In genomic region chr17:82351713-82352488, GRCh38 we compare ENCODE assay signal across 8 cellular contexts. TPM values are rescaled to one million over a fixed set of nuclear protein-coding genes. Genes with fewer than 3 reads are reported as not detected.
DNase-seq lines count a peak whose midpoint lies in the region; ATAC-seq and TF ChIP-seq lines count a peak whose summit lies in the region.

No MANE protein-coding gene starts in this region.

- CTCF ChIA-PET in RWPE1 (lab: Yijun Ruan, JAX): interaction anchor here (0.6 to 1.4 kb wide), 4 partner anchors 10 to 409 kb away, joined by 3 to 4 read pairs (median 3); no protein-coding TSS in a partner anchor

- ATAC-seq in activated T-helper 17 cell treated with anti-CD3 and anti-CD28 coated beads, Interleukin-2, amount 50 U/mL, for 72 hours (replicated peaks): peak; percentile 88
- ATAC-seq in foreskin keratinocyte: peak; percentile 60

- no peak overlapping the region for H3K4me3 ChIP-seq in suprapubic skin

- no peaks in the 10 kb centered on the region for H3K27me3 ChIP-seq in foreskin keratinocyte
- peaks cover 18% of the 10 kb centered on the region for H3K27me3 ChIP-seq in suprapubic skin

- peaks cover 11% of the 10 kb centered on the region for H3K27me3 Mint-ChIP-seq in activated T-helper 17 cell treated with anti-CD3 and anti-CD28 coated beads, Interleukin-2, amount 50 U/mL, for 72 hours

- no peak for TF ChIP-seq POLR2A in suprapubic skin (IDR thresholded peaks at IDR 0.05)

- no peaks in the 10 kb centered on the region for H3K36me3 Mint-ChIP-seq in activated T-helper 17 cell treated with anti-CD3 and anti-CD28 coated beads, Interleukin-2, amount 50 U/mL, for 72 hours (ENCODE audit: low read depth)

- H3K27ac ChIP-seq in RWPE1 (0 out of 2 replicates have a peak overlapping the region, but pooled peaks have one; percentile 0), foreskin keratinocyte (no peak overlapping the region), suprapubic skin (no peak overlapping the region)

- POLR2A ChIA-PET in RWPE1 (lab: Yijun Ruan, JAX; ENCODE audit: low non-redundant PET): interaction anchor here (0.7 kb wide), 1 partner anchor 100 kb away, joined by 9 read pairs; no protein-coding TSS in a partner anchor

- 7% methylated on average over 11 of the region's 26 CpGs for WGBS in suprapubic skin

- no peak for TF ChIP-seq EP300 in suprapubic skin (IDR thresholded peaks at IDR 0.05)

- no peak overlapping the region for H3K27ac Mint-ChIP-seq in activated T-helper 17 cell treated with anti-CD3 and anti-CD28 coated beads, Interleukin-2, amount 50 U/mL, for 72 hours

- H3K9me3 ChIP-seq in suprapubic skin: no peaks in the 10 kb centered on the region

- no peaks in the 10 kb centered on the region for H3K4me1 Mint-ChIP-seq in activated T-helper 17 cell treated with anti-CD3 and anti-CD28 coated beads, Interleukin-2, amount 50 U/mL, for 72 hours

- H3K4me3 Mint-ChIP-seq in activated T-helper 17 cell treated with anti-CD3 and anti-CD28 coated beads, Interleukin-2, amount 50 U/mL, for 72 hours: no peak overlapping the region

- peak; percentile 81 for DNase-seq in activated gamma-delta T cell treated with Interleukin-2 at 50 U/mL for 16 hours
- DNase-seq in activated gamma-delta T cell (lab: John Stamatoyannopoulos, UW): no peak
- DNase-seq in RWPE1 (ENCODE audit: low spot score): peak; percentile 64
- peak; percentile 36 to 63 for DNase-seq in foreskin keratinocyte
- peak; percentile 64 for DNase-seq in occipital lobe (lab: John Stamatoyannopoulos, UW)
- DNase-seq in suprapubic skin (ENCODE audit: low spot score in 2 of 2): peak in 1 of 2 donors; percentile 91

- no peaks in the 10 kb centered on the region for H3K36me3 ChIP-seq in suprapubic skin

- peak; percentile 90 for TF ChIP-seq CTCF in LNCAP (IDR thresholded peaks at IDR 0.05)
- TF ChIP-seq CTCF in RWPE1 (conservative IDR thresholded peaks at IDR 0.05; ENCODE audit: low read depth): peak; percentile 98
- peak; percentile 98 for TF ChIP-seq CTCF in foreskin keratinocyte (conservative IDR thresholded peaks at IDR 0.05)
- peak; percentile 95 for TF ChIP-seq CTCF in suprapubic skin (IDR thresholded peaks at IDR 0.05)

- H3K9me3 Mint-ChIP-seq in activated T-helper 17 cell treated with anti-CD3 and anti-CD28 coated beads, Interleukin-2, amount 50 U/mL, for 72 hours: no peaks in the 10 kb centered on the region

- H3K4me1 ChIP-seq in foreskin keratinocyte: peaks cover 3% of the 10 kb centered on the region
- H3K4me1 ChIP-seq in suprapubic skin: peaks cover 21% of the 10 kb centered on the region

RNA-seq across cellular contexts. Expression of gene TEX19, which starts 7.1 kb away (rescaled TPM):
- under 1 TPM in 1 of 2 donors, not detected in 1; 0.28 TPM for total RNA-seq in activated T-helper 17 cell treated with anti-CD3 and anti-CD28 coated beads, Interleukin-2, amount 50 U/mL, for 72 hours
- total RNA-seq in foreskin keratinocyte: 0.07 TPM in 1 of 2 replicates, not detected in the other
- polyA plus RNA-seq in foreskin keratinocyte: 0.02 TPM in 1 of 2 replicates, not detected in the other
- not detected for total RNA-seq in occipital lobe
- total RNA-seq in suprapubic skin: not detected

RNA-seq across cellular contexts. Expression of gene SECTM1, which starts 18.3 kb away (rescaled TPM):
- total RNA-seq in activated T-helper 17 cell treated with anti-CD3 and anti-CD28 coated beads, Interleukin-2, amount 50 U/mL, for 72 hours: 10 to 100 TPM; 16.4 to 22.3 TPM
- 5.0 and 6.6 TPM in 2 replicates for total RNA-seq in foreskin keratinocyte
- 8.2 and 9.5 TPM in 2 replicates for polyA plus RNA-seq in foreskin keratinocyte
- total RNA-seq in occipital lobe: 0.78 TPM
- total RNA-seq in suprapubic skin: 10 to 100 TPM in 3 of 4 donors, 1 to 10 TPM in 1; 9.5 to 37.8 (median 16.6) TPM

RNA-seq across cellular contexts. Expression of gene UTS2R, which starts 19.7 kb away (rescaled TPM):
- under 1 TPM in 1 of 2 donors, not detected in 1; 0.45 TPM for total RNA-seq in activated T-helper 17 cell treated with anti-CD3 and anti-CD28 coated beads, Interleukin-2, amount 50 U/mL, for 72 hours
- not detected in 2 replicates for total RNA-seq in foreskin keratinocyte
- not detected in 2 replicates for polyA plus RNA-seq in foreskin keratinocyte
- total RNA-seq in occipital lobe: not detected
- not detected for total RNA-seq in suprapubic skin

RNA-seq across cellular contexts. Expression of gene CD7, which starts 34.5 kb away (rescaled TPM):
- total RNA-seq in activated T-helper 17 cell treated with anti-CD3 and anti-CD28 coated beads, Interleukin-2, amount 50 U/mL, for 72 hours: 100 to 1,000 TPM; 193 to 378 TPM
- total RNA-seq in foreskin keratinocyte (not detected in 2 replicates), occipital lobe (not detected), suprapubic skin (1 to 10 TPM in 3 of 4 donors, under 1 TPM in 1; 0.29 to 4.4 (median 1.6) TPM)
- not detected in 2 replicates for polyA plus RNA-seq in foreskin keratinocyte
